9 cellular contexts compared by ENCODE assay signal in the genomic region with DNA sequence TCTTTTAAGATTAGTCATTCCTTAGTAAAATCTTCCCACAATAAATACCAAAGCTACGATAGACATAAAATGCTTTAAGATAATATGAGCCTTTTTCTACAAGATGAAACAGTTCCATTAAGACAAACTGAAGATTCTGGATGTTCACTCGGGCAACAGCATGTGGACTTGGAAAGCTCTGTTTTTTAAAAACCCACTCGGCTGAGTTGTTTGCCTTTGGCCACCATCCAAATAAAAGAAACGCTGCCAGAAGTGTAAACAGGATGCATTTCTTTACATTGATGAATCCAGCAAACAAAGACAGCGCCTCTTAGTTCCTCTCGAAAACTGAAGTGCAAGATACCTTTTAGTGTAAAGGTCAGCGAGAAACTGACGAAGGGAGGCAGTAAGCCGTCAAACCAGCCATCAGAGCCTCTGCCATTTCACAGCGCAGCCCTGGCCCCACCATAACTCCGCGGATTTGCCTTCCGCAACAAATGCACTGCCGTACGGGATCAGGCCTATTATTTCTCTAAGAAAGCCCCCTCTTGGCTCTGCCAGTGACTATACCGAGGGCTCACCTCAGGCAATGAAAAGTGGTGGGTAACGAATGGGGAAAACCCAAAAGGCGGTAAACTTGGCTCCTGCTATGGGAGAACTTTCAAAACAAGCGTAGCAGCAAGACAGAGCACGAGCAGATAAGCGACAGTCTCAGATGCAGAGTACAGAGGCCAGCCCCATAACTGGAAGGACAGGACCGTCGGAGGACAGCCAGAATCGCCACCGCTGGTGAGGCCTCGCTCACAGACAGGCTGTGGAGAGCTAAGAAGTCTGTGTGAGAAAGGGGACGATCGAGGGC. TPM values are rescaled to one million over a fixed set of nuclear protein-coding genes. Genes with fewer than 3 reads are reported as not detected.
DNase-seq lines count a peak whose midpoint lies in the region; ATAC-seq and TF ChIP-seq lines count a peak whose summit lies in the region.
"Had no signal": no experiment of that assay in that cellular context is flagged by ENCODE, and none has a peak within 500 bp of the region (broad histone marks: within the 10 kb centered on the region; RNA-seq: fewer than 3 reads in every experiment).

No MANE protein-coding gene starts in this region.

- H3K4me2 ChIP-seq in osteoblast (ENCODE audit: insufficient read depth, low read length) = peak overlapping the region; percentile 65

- no peak overlapping the region for H2AFZ ChIP-seq in osteoblast (ENCODE audit: low read length)

- no peaks in the 10 kb centered on the region for H3K27me3 ChIP-seq in osteoblast (ENCODE audit: insufficient read depth, low read length)

- H3K4me3 ChIP-seq in osteoblast (ENCODE audit: insufficient read depth, low read length) = peak overlapping the region; percentile 31

- peaks cover 92% of the 10 kb centered on the region for H3K79me2 ChIP-seq in osteoblast (ENCODE audit: insufficient read depth, low read length)

- peaks cover 28% of the 10 kb centered on the region for H3K4me1 ChIP-seq in osteoblast (ENCODE audit: insufficient read depth, low read length)

- DNase-seq in DMS53 (lab: John Stamatoyannopoulos, UW) (peak; percentile 96), NCI-H69 (lab: John Stamatoyannopoulos, UW) (peak; percentile 68), epithelial cell of prostate (ENCODE audit: low read depth, low spot score) (no peak), osteoblast (ENCODE audit: insufficient read length, low spot score, missing footprints) (peak; percentile 55), kidney tubule cell (ENCODE audit: low spot score) (no peak), Ammon's horn (ENCODE audit: low spot score) (no peak)
- DNase-seq: activated CD4-positive, alpha-beta T cell treated with anti-CD3 and anti-CD28 coated beads, Interleukin-2, amount 10 ng/mL, durations not matched to agents 7 days and 5 days had no signal

- H3K27ac ChIP-seq in epithelial cell of prostate (peak overlapping the region; percentile 50), osteoblast (ENCODE audit: low read depth, low read length) (peak overlapping the region; percentile 60)

- no peak for ATAC-seq in GM21786 (IDR thresholded peaks at IDR 0.05; ENCODE audit: unreplicated experiment)
- no peak for ATAC-seq in HG02938 (IDR thresholded peaks at IDR 0.05; ENCODE audit: unreplicated experiment)

- H4K20me1 ChIP-seq in osteoblast (ENCODE audit: insufficient read depth, low read length) = peaks cover 21% of the 10 kb centered on the region

- H3K9me3 ChIP-seq in osteoblast (ENCODE audit: low read depth, low read length) = no peaks in the 10 kb centered on the region

- no peaks in the 10 kb centered on the region for H3K36me3 ChIP-seq in osteoblast (ENCODE audit: insufficient read depth, low read length)

- TF ChIP-seq CTCF in osteoblast (IDR thresholded peaks at IDR 0.05; ENCODE audit: extremely low read depth, low read depth, low read length) = no peak

RNA-seq across cellular contexts. Expression of a gene that starts 41.4 kb away (rescaled TPM):
- total RNA-seq in osteoblast = 27.1 and 32.7 TPM in 2 replicates

Comparison
In these comparisons a context has a peak if more than half of its experiments do, and no peak if none do; other contexts are left out.
1. DNase-seq: peak in DMS53 (single experiment), NCI-H69 (single experiment) and osteoblast (single experiment); none in epithelial cell of prostate (single experiment), kidney tubule cell (single experiment) and Ammon's horn (single experiment).